Comparison of ENCODE assay signal across 23 cellular contexts in the genomic region with DNA sequence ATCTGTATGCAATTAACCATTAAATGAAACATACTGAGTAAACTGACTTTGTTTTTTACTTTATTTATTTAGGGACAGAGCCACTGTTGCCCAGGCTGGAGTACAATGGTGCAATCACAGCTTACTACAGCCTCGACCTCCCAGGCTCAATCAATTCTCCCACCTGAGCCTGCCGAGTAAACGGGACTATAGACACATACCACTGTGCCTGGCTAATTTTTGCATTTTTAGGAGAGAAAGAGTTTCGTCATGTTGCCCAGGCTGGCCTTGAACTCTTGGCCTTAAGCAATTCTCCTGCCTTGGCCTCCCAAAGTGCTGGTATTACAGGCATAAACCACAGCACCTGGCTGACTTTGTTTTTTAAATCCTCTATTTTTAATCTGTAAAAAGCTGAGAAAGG. TPM values are rescaled to one million over a fixed set of nuclear protein-coding genes. Genes with fewer than 3 reads are reported as not detected.
DNase-seq lines count a peak whose midpoint lies in the region; ATAC-seq and TF ChIP-seq lines count a peak whose summit lies in the region.
"Had no signal": no experiment of that assay in that cellular context is flagged by ENCODE, and none has a peak within 500 bp of the region (broad histone marks: within the 10 kb centered on the region; RNA-seq: fewer than 3 reads in every experiment).

No MANE protein-coding gene starts in this region.

- DNase-seq in activated CD4-positive, alpha-beta T cell treated with anti-CD3 and anti-CD28 coated beads for 36 hours = no peak
- no peak for DNase-seq in activated CD4-positive, alpha-beta T cell treated with anti-CD3 and anti-CD28 coated beads for 4 hours
- no peak for DNase-seq in mesothelial cell of epicardium (ENCODE audit: low spot score in 2 of 2, unreplicated experiment in 2 of 2)
- no peak for DNase-seq in smooth muscle cell (lab: John Stamatoyannopoulos, UW; ENCODE audit: unreplicated experiment)
- DNase-seq in SK-N-DZ (ENCODE audit: low spot score) = no peak
- DNase-seq: 8988T; activated CD4-positive, alpha-beta T cell treated with anti-CD3 and anti-CD28 coated beads, Interleukin-2, amount 50 U/mL, for 1 hour; DND-41; effector memory CD8-positive, alpha-beta T cell; glutamatergic neuron; MV-4-11; NCI-H187; NCI-H2227 treated with DMSO at 0.1 percent for 48 hours; occipital lobe; SHP77 treated with DMSO at 0.1 percent for 48 hours; stimulated activated CD4-positive, alpha-beta T cell treated with anti-CD3 and anti-CD28 coated beads, Interleukin-1b, Interleukin-23, amount 100 ng/mL, for 48 hours had no signal

- H3K36me3 Mint-ChIP-seq in activated CD4-positive, alpha-beta T cell treated with anti-CD3 and anti-CD28 coated beads for 36 hours (ENCODE audit: low read depth) = peaks cover 15% of the 10 kb centered on the region
- H3K36me3 Mint-ChIP-seq in mesothelial cell of epicardium = peaks cover 15% of the 10 kb centered on the region

- H3K9ac ChIP-seq in smooth muscle cell (ENCODE audit: low read depth) = no peak overlapping the region
- H3K9ac ChIP-seq: KMS-11 had no signal

- H4K20me1 ChIP-seq in smooth muscle cell (ENCODE audit: low read depth) = no peaks in the 10 kb centered on the region

- no peaks in the 10 kb centered on the region for H3K27me3 Mint-ChIP-seq in activated CD4-positive, alpha-beta T cell treated with anti-CD3 and anti-CD28 coated beads for 36 hours
- H3K27me3 Mint-ChIP-seq in mesothelial cell of epicardium (ENCODE audit: low read depth) = no peaks in the 10 kb centered on the region
- H3K27me3 Mint-ChIP-seq: B cell; effector memory CD8-positive, alpha-beta T cell; stimulated activated memory B cell treated with anti-CD40 and anti-IgM and Interleukin-4, amounts not matched to agents 10 μg/mL and 1 μg/mL and 100 μg/mL, for 72 hours; type B pancreatic cell had no signal

- H3K27me3 ChIP-seq in smooth muscle cell (ENCODE audit: low read depth) = no peaks in the 10 kb centered on the region

- H3K27ac ChIP-seq in angular gyrus (ENCODE audit: low read depth, low read length) (peak overlapping the region; percentile 8), smooth muscle cell (ENCODE audit: low read depth) (peak overlapping the region; percentile 76)
- H3K27ac ChIP-seq: KMS-11 had no signal

- 85% methylated on average over 4 of the region's 4 CpGs for WGBS in smooth muscle cell (ENCODE audit: low lambda C conversion rate)

- peak overlapping the region; percentile 19 for H3K27ac Mint-ChIP-seq in activated CD4-positive, alpha-beta T cell treated with anti-CD3 and anti-CD28 coated beads for 36 hours
- peak overlapping the region; percentile 83 for H3K27ac Mint-ChIP-seq in mesothelial cell of epicardium
- H3K27ac Mint-ChIP-seq: B cell; effector memory CD8-positive, alpha-beta T cell; stimulated activated memory B cell treated with anti-CD40 and anti-IgM and Interleukin-4, amounts not matched to agents 10 μg/mL and 1 μg/mL and 100 μg/mL, for 72 hours had no signal

- H3K4me2 ChIP-seq in smooth muscle cell = peak overlapping the region; percentile 65
- H3K4me2 ChIP-seq: KMS-11 had no signal

- TF ChIP-seq CTCF in mesothelial cell of epicardium (IDR thresholded peaks at IDR 0.05; ENCODE audit: unreplicated experiment) (no peak), smooth muscle cell (IDR thresholded peaks at IDR 0.05; ENCODE audit: borderline replicate concordance, insufficient read depth, poor library complexity, severe bottlenecking) (no peak)

- peaks cover 15% of the 10 kb centered on the region for H3K79me2 ChIP-seq in smooth muscle cell (ENCODE audit: low read depth)

- no peak overlapping the region for H3K4me3 Mint-ChIP-seq in activated CD4-positive, alpha-beta T cell treated with anti-CD3 and anti-CD28 coated beads for 36 hours
- H3K4me3 Mint-ChIP-seq in mesothelial cell of epicardium = no peak overlapping the region
- H3K4me3 Mint-ChIP-seq: B cell; effector memory CD8-positive, alpha-beta T cell; stimulated activated memory B cell treated with anti-CD40 and anti-IgM and Interleukin-4, amounts not matched to agents 10 μg/mL and 1 μg/mL and 100 μg/mL, for 72 hours; type B pancreatic cell had no signal

- no peak overlapping the region for H2AFZ ChIP-seq in smooth muscle cell (ENCODE audit: low read depth)

- H3K4me1 ChIP-seq in smooth muscle cell (ENCODE audit: low read depth) = no peaks in the 10 kb centered on the region

- H3F3A ChIP-seq in smooth muscle cell (ENCODE audit: low read depth) = peaks cover 5% of the 10 kb centered on the region

- H3K4me3 ChIP-seq in smooth muscle cell = no peak overlapping the region

- ATAC-seq in activated CD4-positive, alpha-beta T cell treated with anti-CD3 and anti-CD28 coated beads for 36 hours = no peak
- ATAC-seq in HG03280 (IDR thresholded peaks at IDR 0.05; ENCODE audit: unreplicated experiment) (no peak), GM18909 (IDR thresholded peaks at IDR 0.05; ENCODE audit: poor library complexity, unreplicated experiment) (no peak)
- ATAC-seq: effector memory CD8-positive, alpha-beta T cell had no signal

- no peaks in the 10 kb centered on the region for H3K9me3 Mint-ChIP-seq in activated CD4-positive, alpha-beta T cell treated with anti-CD3 and anti-CD28 coated beads for 36 hours (ENCODE audit: low read depth)
- H3K9me3 Mint-ChIP-seq in mesothelial cell of epicardium = no peaks in the 10 kb centered on the region
- H3K9me3 Mint-ChIP-seq: effector memory CD8-positive, alpha-beta T cell; stimulated activated memory B cell treated with anti-CD40 and anti-IgM and Interleukin-4, amounts not matched to agents 10 μg/mL and 1 μg/mL and 100 μg/mL, for 72 hours; type B pancreatic cell had no signal

- no peaks in the 10 kb centered on the region for H3K36me3 ChIP-seq in smooth muscle cell (ENCODE audit: low read depth)

- CTCF ChIA-PET in activated CD4-positive, alpha-beta T cell treated with anti-CD3 and anti-CD28 coated beads for 36 hours (lab: Charles Lee) = interaction anchor here (0.6 kb wide), 1 partner anchor 160 kb away, joined by 3 read pairs; no protein-coding TSS in a partner anchor

- POLR2A ChIA-PET in activated CD4-positive, alpha-beta T cell treated with anti-CD3 and anti-CD28 coated beads for 36 hours (lab: Charles Lee) = no interaction called here

- H3K9me3 ChIP-seq in smooth muscle cell (replicated peaks; ENCODE audit: low read depth) = no peaks in the 10 kb centered on the region

- H3K4me1 Mint-ChIP-seq in activated CD4-positive, alpha-beta T cell treated with anti-CD3 and anti-CD28 coated beads for 36 hours = no peaks in the 10 kb centered on the region
- H3K4me1 Mint-ChIP-seq in mesothelial cell of epicardium = peaks cover 13% of the 10 kb centered on the region

- intact Hi-C loops in activated CD4-positive, alpha-beta T cell treated with anti-CD3 and anti-CD28 coated beads for 36 hours (cut with DNase I, micrococcal nuclease) = no loop called here

RNA-seq across cellular contexts. Expression of a gene that starts 42.6 kb away (rescaled TPM):
- total RNA-seq in activated CD4-positive, alpha-beta T cell treated with anti-CD3 and anti-CD28 coated beads for 36 hours = 10 to 100 TPM; 39.8 to 40.7 TPM
- total RNA-seq in mesothelial cell of epicardium (60.4 to 64.5 TPM (median 64.3 TPM) in 3 replicates), smooth muscle cell (20.4 and 26.3 TPM in 2 replicates)
- polyA plus RNA-seq in smooth muscle cell = 11.5 and 14.9 TPM in 2 replicates
- 15.3 and 23.8 TPM in 2 replicates for polyA plus RNA-seq in SK-N-DZ (2014; cell fraction: cytosol; rRNA removed)
- 62.4 and 122 TPM in 2 replicates for polyA plus RNA-seq in SK-N-DZ (2014; cell fraction: nucleus; rRNA removed)
